In genomic region chr5:158642852-158643251, GRCh38 we compare ENCODE assay signal across 21 cellular contexts.
DNase-seq lines count a peak whose midpoint lies in the region; ATAC-seq and TF ChIP-seq lines count a peak whose summit lies in the region.
"Had no signal": no experiment of that assay in that cellular context is flagged by ENCODE, and none has a peak within 500 bp of the region (broad histone marks: within the 10 kb centered on the region; RNA-seq: fewer than 3 reads in every experiment).

No MANE protein-coding gene starts in this region.

- H3K9me3 ChIP-seq in MG63 (no peaks in the 10 kb centered on the region), SJSA1 (replicated peaks) (no peaks in the 10 kb centered on the region), BE2C (no peaks in the 10 kb centered on the region)
- H3K9me3 ChIP-seq: body of pancreas, lower lobe of right lung, mucosa of descending colon, sigmoid colon, SJCRH30, tibial artery had no signal

- peak; percentile 27 to 40 for ATAC-seq in left cardiac atrium
- ATAC-seq: activated T-cell treated with anti-CD3 and anti-CD28 coated beads, Interleukin-2, amount 50 U/mL, for 4 hours; body of pancreas; lower lobe of right lung; mucosa of descending colon; Panc1 had no signal

- no peak for TF ChIP-seq CTCF in BE2C (IDR thresholded peaks at IDR 0.05; ENCODE audit: low read depth, low read length)

- H3K4me1 ChIP-seq in SJSA1 (replicated peaks) (peaks cover 52% of the 10 kb centered on the region), BE2C (no peaks in the 10 kb centered on the region)
- H3K4me1 ChIP-seq: body of pancreas, lower lobe of right lung, parathyroid adenoma, SJCRH30, tibial artery had no signal

- H3K4me3 ChIP-seq in MG63 (no peak overlapping the region), SJSA1 (no peak overlapping the region), BE2C (ENCODE audit: low read depth, low read length) (no peak overlapping the region)
- H3K4me3 ChIP-seq: body of pancreas, GM23248, lower lobe of right lung, mucosa of descending colon, sigmoid colon, SJCRH30, tibial artery had no signal

- H3K27ac ChIP-seq in SJSA1, result no peak overlapping the region
- H3K27ac ChIP-seq: body of pancreas, GM23248, lower lobe of right lung, parathyroid adenoma, sigmoid colon, SJCRH30, tibial artery had no signal

- DNase-seq in MG63, result peak; percentile 47
- DNase-seq in NCI-H128 (lab: John Stamatoyannopoulos, UW; ENCODE audit: unreplicated experiment), result peak; percentile 4
- DNase-seq in SJSA1 (ENCODE audit: low read depth in 1 of 2, low spot score in 2 of 2), result peak; percentile 92 to 95
- no peak for DNase-seq in left cardiac atrium
- DNase-seq in SHP77 (lab: John Stamatoyannopoulos, UW), result no peak
- no peak for DNase-seq in cortex of kidney (lab: John Stamatoyannopoulos, UW)
- DNase-seq in BE2C, result no peak
- DNase-seq: activated T-cell treated with anti-CD3 and anti-CD28 coated beads, Interleukin-2, amount 50 U/mL, for 4 hours; CD4-positive, CD25-positive, alpha-beta regulatory T cell; effector CD8-positive, alpha-beta T cell; GM23248; lower lobe of right lung; mucosa of descending colon; nephron progenitor cell; sigmoid colon; SJCRH30; stimulated activated CD4-positive, alpha-beta T cell treated with anti-CD3 and anti-CD28 coated beads, Interleukin-15, amount 100 ng/mL, for 24 hours; tibial artery had no signal

- no peaks in the 10 kb centered on the region for H3K27me3 ChIP-seq in MG63
- no peaks in the 10 kb centered on the region for H3K27me3 ChIP-seq in SJSA1 (replicated peaks)
- H3K27me3 ChIP-seq in BE2C, result no peaks in the 10 kb centered on the region
- H3K27me3 ChIP-seq: body of pancreas, sigmoid colon, SJCRH30, tibial artery had no signal

- intact Hi-C loops in left cardiac atrium (cut with DNase I), result no loop called here

- H3K36me3 ChIP-seq in MG63 (no peaks in the 10 kb centered on the region), SJSA1 (no peaks in the 10 kb centered on the region), BE2C (no peaks in the 10 kb centered on the region)
- H3K36me3 ChIP-seq: lower lobe of right lung, sigmoid colon, SJCRH30, tibial artery had no signal

Comparison
In these comparisons a context has a peak if more than half of its experiments do, and no peak if none do; other contexts are left out.
1. DNase-seq: peak in MG63 (single experiment), NCI-H128 (single experiment) and SJSA1 (2 of 2); none in left cardiac atrium (single experiment), SHP77 (0 of 2), cortex of kidney (single experiment) and BE2C (single experiment).